9 cellular contexts compared by ENCODE assay signal in the genomic region with DNA sequence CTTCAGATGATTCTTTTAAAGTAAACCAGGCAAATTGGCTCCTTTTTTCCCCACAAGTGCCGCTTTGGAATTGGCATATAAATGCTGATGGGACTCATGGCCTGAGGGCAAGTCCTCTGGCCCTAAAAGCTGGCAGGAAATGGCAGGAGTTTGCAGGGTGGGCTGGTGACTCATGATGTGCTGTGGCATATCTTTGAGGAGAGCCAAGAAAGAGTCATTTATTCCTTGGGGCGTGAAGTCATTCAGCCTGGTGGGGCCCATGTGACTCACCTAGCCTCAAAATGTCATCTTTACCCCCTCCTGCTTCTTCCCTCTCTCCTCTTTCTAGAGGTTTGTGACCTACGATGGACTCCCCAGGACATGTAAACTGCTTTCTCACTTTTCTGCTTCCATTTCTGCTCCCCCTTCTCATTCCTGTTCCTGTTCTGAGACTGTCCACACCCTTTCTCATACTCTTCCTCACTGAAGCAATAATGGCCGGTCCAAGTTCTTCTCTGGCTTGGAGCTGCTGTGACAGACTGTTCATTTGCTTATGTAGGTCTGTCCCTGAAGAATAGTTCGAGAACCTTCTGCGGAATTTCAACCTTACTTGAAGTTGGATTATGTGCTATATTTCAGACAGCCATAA.
DNase-seq lines count a peak whose midpoint lies in the region; ATAC-seq and TF ChIP-seq lines count a peak whose summit lies in the region.
"Had no signal": no experiment of that assay in that cellular context is flagged by ENCODE, and none has a peak within 500 bp of the region (broad histone marks: within the 10 kb centered on the region; RNA-seq: fewer than 3 reads in every experiment).

No MANE protein-coding gene starts in this region.

- no peaks in the 10 kb centered on the region for H3K9me3 ChIP-seq in skeletal muscle satellite cell (replicated peaks; ENCODE audit: low read length)
- no peaks in the 10 kb centered on the region for H3K9me3 ChIP-seq in right cardiac atrium (ENCODE audit: control insufficient read depth, low read length)
- H3K9me3 ChIP-seq in gastrocnemius medialis = no peaks in the 10 kb centered on the region

- in situ Hi-C loops in astrocyte of the cerebellum (cut with HindIII; ENCODE audit: low sequenced_read_pairs) = no loop called here
- in situ Hi-C loops in gastrocnemius medialis (cut with MboI; ENCODE audit: low sequenced_read_pairs in 4 of 4) = no loop called here

- H3K9ac ChIP-seq in skeletal muscle satellite cell (ENCODE audit: low read depth, low read length) = peak overlapping the region; percentile 57

- no peak for TF ChIP-seq CTCF in astrocyte of the cerebellum (IDR thresholded peaks at IDR 0.05; ENCODE audit: low read depth, low read length, missing control alignments)
- no peak for TF ChIP-seq CTCF in gastrocnemius medialis (IDR thresholded peaks at IDR 0.05 in 4 of 5, conservative IDR thresholded peaks at IDR 0.05 in 1 of 5)

- peaks cover 27% of the 10 kb centered on the region for H3K4me1 ChIP-seq in skeletal muscle satellite cell (ENCODE audit: control insufficient read depth, insufficient read depth, low read length)
- H3K4me1 ChIP-seq in right cardiac atrium (ENCODE audit: control insufficient read depth, insufficient read depth, low read length) = no peaks in the 10 kb centered on the region
- H3K4me1 ChIP-seq in gastrocnemius medialis = no peaks in the 10 kb centered on the region

- peak overlapping the region; percentile 72 for H3K4me2 ChIP-seq in skeletal muscle satellite cell (ENCODE audit: low read length)

- no peak overlapping the region for H3K4me3 ChIP-seq in astrocyte of the cerebellum (ENCODE audit: low read depth, low read length)
- H3K4me3 ChIP-seq in skeletal muscle satellite cell (ENCODE audit: low read length) = peak overlapping the region; percentile 45
- H3K4me3 ChIP-seq in right cardiac atrium (ENCODE audit: low read length) = no peak overlapping the region
- no peak overlapping the region for H3K4me3 ChIP-seq in gastrocnemius medialis
- H3K4me3 ChIP-seq: skin epidermis had no signal

- H3K27ac ChIP-seq in right cardiac atrium (ENCODE audit: low read length) = no peak overlapping the region
- H3K27ac ChIP-seq in gastrocnemius medialis = no peak overlapping the region

- WGBS in right cardiac atrium = 80% methylated on average over 6 of the region's 6 CpGs

- intact Hi-C loops in right cardiac atrium (cut with DNase I) (no loop called here), gastrocnemius medialis (cut with DNase I; ENCODE audit: low total_unique reads) (no loop called here)

- no peak for TF ChIP-seq POLR2A in gastrocnemius medialis (IDR thresholded peaks at IDR 0.05)

- DNase-seq in ELR (ENCODE audit: low read depth) (peak; percentile 99), MV-4-11 (lab: John Stamatoyannopoulos, UW) (peak; percentile 72), astrocyte of the cerebellum (ENCODE audit: low read depth) (peak; percentile 56), right cardiac atrium (no peak), NCI-H1436 (lab: John Stamatoyannopoulos, UW) (no peak), NCI-H2029 (lab: John Stamatoyannopoulos, UW) (no peak), gastrocnemius medialis (no peak)

- no peaks in the 10 kb centered on the region for H3K36me3 ChIP-seq in skeletal muscle satellite cell (ENCODE audit: insufficient read depth, low read length)
- no peaks in the 10 kb centered on the region for H3K36me3 ChIP-seq in gastrocnemius medialis

- H3K27me3 ChIP-seq in skeletal muscle satellite cell (ENCODE audit: control insufficient read depth, insufficient read depth, low read length) = no peaks in the 10 kb centered on the region
- H3K27me3 ChIP-seq in right cardiac atrium (ENCODE audit: control insufficient read depth, insufficient read depth) = no peaks in the 10 kb centered on the region
- no peaks in the 10 kb centered on the region for H3K27me3 ChIP-seq in gastrocnemius medialis

- no peak for ATAC-seq in right cardiac atrium
- ATAC-seq in gastrocnemius medialis = no peak

Comparison
In these comparisons a context has a peak if more than half of its experiments do, and no peak if none do; other contexts are left out.
1. DNase-seq: peak in ELR (single experiment), MV-4-11 (single experiment) and astrocyte of the cerebellum (single experiment); none in right cardiac atrium (0 of 3), NCI-H1436 (single experiment), NCI-H2029 (single experiment) and gastrocnemius medialis (0 of 2).